1 cellular context compared by ENCODE assay signal in genomic region chr12:49541911-49542505, GRCh38.
TF ChIP-seq lines count a peak whose summit lies in the region.

No MANE protein-coding gene starts in this region.

TF ChIP-seq in HepG2, 621 proteins besides CTCF, POLR2A, EP300 and RAD21:
- TF ChIP-seq ZSCAN5A (CRISPR knock-in tag; IDR thresholded peaks at IDR 0.05; ENCODE audit: borderline replicate concordance): no peak
- TF ChIP-seq TBL1XR1 (IDR thresholded peaks at IDR 0.05; ENCODE audit: borderline replicate concordance, low read length, partially characterized antibody): no peak
- no peak for TF ChIP-seq CCDC6 (CRISPR knock-in tag; IDR thresholded peaks at IDR 0.05)
- TF ChIP-seq KIAA2018 (CRISPR knock-in tag; IDR thresholded peaks at IDR 0.05; ENCODE audit: borderline replicate concordance): no peak
- no peak for TF ChIP-seq TFDP2 (CRISPR knock-in tag; IDR thresholded peaks at IDR 0.05)
- TF ChIP-seq THAP7 (CRISPR knock-in tag; IDR thresholded peaks at IDR 0.05): no peak
- TF ChIP-seq RFX1 (IDR thresholded peaks at IDR 0.05): no peak
- no peak for TF ChIP-seq KLF12 (CRISPR knock-in tag; IDR thresholded peaks at IDR 0.05; ENCODE audit: borderline replicate concordance)
- TF ChIP-seq KDM1A (CRISPR knock-in tag; IDR thresholded peaks at IDR 0.05): no peak
TF ChIP-seq in HepG2: peak in this region for 0.
